In the genomic region with DNA sequence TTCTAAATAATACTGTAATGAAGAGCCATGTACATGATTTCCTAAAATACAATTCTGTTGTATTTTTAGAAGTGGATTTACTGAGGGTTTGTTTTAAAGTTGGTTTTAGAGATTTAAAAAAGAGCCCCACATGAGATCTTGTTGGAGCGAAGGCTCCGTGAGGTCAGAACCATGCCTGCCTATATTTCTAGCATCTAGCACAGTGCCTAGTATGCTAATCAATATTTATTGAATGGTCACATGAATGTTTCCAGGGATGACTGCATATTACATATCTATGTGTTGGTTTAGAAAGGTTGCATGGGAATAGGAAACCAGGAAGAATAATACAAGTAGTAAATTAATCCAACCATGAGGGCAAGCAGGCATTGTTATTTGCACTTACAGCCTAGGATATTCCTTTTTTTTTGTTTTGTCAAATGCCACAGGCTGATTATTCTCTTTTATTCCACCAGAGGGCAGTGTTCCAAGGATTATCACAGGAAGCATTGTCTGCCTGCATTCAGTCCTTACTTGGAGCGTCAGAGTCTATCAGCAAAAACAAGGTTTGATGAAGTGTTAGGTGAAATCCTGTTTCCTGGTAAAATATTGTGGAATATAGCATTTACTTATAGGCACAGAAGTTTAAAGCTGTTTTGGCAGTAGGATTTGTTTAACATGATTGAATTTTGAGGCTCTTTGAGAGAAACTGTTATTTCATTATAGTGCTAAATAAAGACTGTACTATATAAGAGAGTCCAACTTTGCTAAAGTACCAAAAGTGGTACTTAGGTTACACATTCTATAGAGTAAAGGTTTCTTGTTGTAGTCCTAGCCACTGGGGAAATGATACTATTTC, we compare ENCODE assay signal across 9 cellular contexts. TPM values are rescaled to one million over a fixed set of nuclear protein-coding genes. Genes with fewer than 3 reads are reported as not detected.
DNase-seq lines count a peak whose midpoint lies in the region; ATAC-seq and TF ChIP-seq lines count a peak whose summit lies in the region.
"Had no signal": no experiment of that assay in that cellular context is flagged by ENCODE, and none has a peak within 500 bp of the region (broad histone marks: within the 10 kb centered on the region; RNA-seq: fewer than 3 reads in every experiment).

No MANE protein-coding gene starts in this region.

- H3K9me3 ChIP-seq in A673 (ENCODE audit: low read depth, low read length, poor library complexity, severe bottlenecking) = no peaks in the 10 kb centered on the region
- H3K9me3 ChIP-seq in MM.1S (replicated peaks; ENCODE audit: insufficient read depth, low read length) = no peaks in the 10 kb centered on the region
- no peaks in the 10 kb centered on the region for H3K9me3 ChIP-seq in left lung
- no peaks in the 10 kb centered on the region for H3K9me3 ChIP-seq in tibial nerve

- no TSS peak for BruUV-seq in A673 (replicated peaks; lab: Mats Ljungman, UMichigan)

- H3K4me3 ChIP-seq in A673 (ENCODE audit: low read depth, low read length, poor library complexity, severe bottlenecking) = no peak overlapping the region
- H3K4me3 ChIP-seq in MM.1S (ENCODE audit: low read length) = no peak overlapping the region
- H3K4me3 ChIP-seq in left lung = no peak overlapping the region
- H3K4me3 ChIP-seq in tibial nerve = no peak overlapping the region
- H3K4me3 ChIP-seq: skin epidermis had no signal

- no peaks in the 10 kb centered on the region for H3K9me2 ChIP-seq in MM.1S (replicated peaks; ENCODE audit: insufficient read depth, low read length)

- peak; percentile 87 for DNase-seq in A673 (ENCODE audit: low spot score)
- peak; percentile 81 for DNase-seq in G401 (ENCODE audit: low spot score)
- peak; percentile 6 for DNase-seq in MM.1S
- peak; percentile 58 for DNase-seq in RWPE1 (ENCODE audit: low spot score)
- DNase-seq in chondrocyte (ENCODE audit: low spot score) = no peak
- DNase-seq in left lung = no peak
- DNase-seq in tibial nerve (ENCODE audit: low spot score in 2 of 2) = peak in 1 of 2 donors; percentile 69

- no peak overlapping the region for H3K9ac ChIP-seq in MM.1S (ENCODE audit: low read length)

- no peaks in the 10 kb centered on the region for H4K20me1 ChIP-seq in MM.1S (ENCODE audit: insufficient read depth, low read length)

- H3K36me3 Mint-ChIP-seq in chondrocyte (ENCODE audit: low read depth) = peaks cover 19% of the 10 kb centered on the region
- peaks cover 22% of the 10 kb centered on the region for H3K36me3 Mint-ChIP-seq in stimulated activated memory B cell treated with anti-CD40 and anti-IgM and Interleukin-4, amounts not matched to agents 10 μg/mL and 1 μg/mL and 100 μg/mL, for 72 hours

- H3K27me3 Mint-ChIP-seq in chondrocyte (ENCODE audit: low read depth) = no peaks in the 10 kb centered on the region
- H3K27me3 Mint-ChIP-seq in stimulated activated memory B cell treated with anti-CD40 and anti-IgM and Interleukin-4, amounts not matched to agents 10 μg/mL and 1 μg/mL and 100 μg/mL, for 72 hours = no peaks in the 10 kb centered on the region

- H3K79me2 ChIP-seq in MM.1S (ENCODE audit: low read length) = no peaks in the 10 kb centered on the region

- H3K27ac ChIP-seq in A673 (ENCODE audit: low read depth, low read length, poor library complexity, severe bottlenecking) (no peak overlapping the region), MM.1S (ENCODE audit: low read length) (no peak overlapping the region), RWPE1 (no peak overlapping the region), left lung (peak overlapping the region in 1 of 2 donors; percentile 24), tibial nerve (no peak overlapping the region)
- H3K27ac ChIP-seq: skin epidermis had no signal

- POLR2A ChIA-PET in A673 (lab: Charles Lee; ENCODE audit: low non-redundant PET) (no interaction called here), RWPE1 (lab: Yijun Ruan, JAX; ENCODE audit: low non-redundant PET) (no interaction called here)

- peaks cover 14% of the 10 kb centered on the region for H3K4me1 Mint-ChIP-seq in chondrocyte (ENCODE audit: low read depth)
- H3K4me1 Mint-ChIP-seq in stimulated activated memory B cell treated with anti-CD40 and anti-IgM and Interleukin-4, amounts not matched to agents 10 μg/mL and 1 μg/mL and 100 μg/mL, for 72 hours = peaks cover 13% of the 10 kb centered on the region

- ATAC-seq in left lung = peak; percentile 93
- no peak for ATAC-seq in stimulated activated memory B cell treated with anti-CD40 and anti-IgM and Interleukin-4, amounts not matched to agents 10 μg/mL and 1 μg/mL and 100 μg/mL, for 72 hours

- 64 to 67% methylated on average over 3 of the region's 3 CpGs for WGBS in tibial nerve, 2 donors

- TF ChIP-seq CTCF in A673 (conservative IDR thresholded peaks at IDR 0.05; ENCODE audit: low read depth, low read length) (peak; percentile 84), MM.1S (IDR thresholded peaks at IDR 0.05; ENCODE audit: low read length) (peak; percentile 64), RWPE1 (conservative IDR thresholded peaks at IDR 0.05; ENCODE audit: low read depth) (peak; percentile 90), chondrocyte (IDR thresholded peaks at IDR 0.05) (peak; percentile 93), left lung (IDR thresholded peaks at IDR 0.05) (peak; percentile 73 to 89), tibial nerve (IDR thresholded peaks at IDR 0.05) (peak; percentile 77 to 89 (median 84))

- H3K4me3 Mint-ChIP-seq in chondrocyte (ENCODE audit: unreplicated experiment) = no peak overlapping the region
- no peak overlapping the region for H3K4me3 Mint-ChIP-seq in stimulated activated memory B cell treated with anti-CD40 and anti-IgM and Interleukin-4, amounts not matched to agents 10 μg/mL and 1 μg/mL and 100 μg/mL, for 72 hours

- in situ Hi-C loops in G401 (cut with HindIII; ENCODE audit: low sequenced_read_pairs) = no loop called here

- H3K27me3 ChIP-seq in A673 (replicated peaks; ENCODE audit: insufficient read depth, low read depth, low read length, poor library complexity) (no peaks in the 10 kb centered on the region), MM.1S (replicated peaks; ENCODE audit: insufficient read depth, low read length) (no peaks in the 10 kb centered on the region), left lung (no peaks in the 10 kb centered on the region), tibial nerve (no peaks in the 10 kb centered on the region)

- H3K27ac Mint-ChIP-seq in chondrocyte (ENCODE audit: unreplicated experiment) = peak overlapping the region; percentile 53
- no peak overlapping the region for H3K27ac Mint-ChIP-seq in stimulated activated memory B cell treated with anti-CD40 and anti-IgM and Interleukin-4, amounts not matched to agents 10 μg/mL and 1 μg/mL and 100 μg/mL, for 72 hours

- H3F3A ChIP-seq in MM.1S (ENCODE audit: insufficient read depth, low read length) = no peaks in the 10 kb centered on the region

- no peak for TF ChIP-seq EP300 in tibial nerve (IDR thresholded peaks at IDR 0.05)

- H3K36me3 ChIP-seq in A673 (ENCODE audit: insufficient read depth, low read length, poor library complexity, severe bottlenecking) (peaks cover 39% of the 10 kb centered on the region), MM.1S (replicated peaks; ENCODE audit: insufficient read depth, low read length) (no peaks in the 10 kb centered on the region), left lung (peaks cover 0 to 92% of the 10 kb centered on the region in 2 donors), tibial nerve (peaks cover 0 to 73% (median 11%) of the 10 kb centered on the region in 3 donors)

- intact Hi-C loops in A673 (cut with micrococcal nuclease; ENCODE audit: unreplicated experiment) (loop anchor here (5.0 to 10.0 kb wide), 5 partner anchors 137 to 811 kb away; no protein-coding TSS in a partner anchor), left lung (cut with DNase I) (no loop called here)

- CTCF ChIA-PET in A673 (lab: Charles Lee) (interaction anchor here (0.8 kb wide), 1 partner anchor 615 kb away, joined by 5 read pairs; no protein-coding TSS in a partner anchor), RWPE1 (lab: Yijun Ruan, JAX) (interaction anchor here (0.6 to 0.7 kb wide), 2 partner anchors 206 to 223 kb away, joined by 3 to 4 read pairs; no protein-coding TSS in a partner anchor)

- no peak for TF ChIP-seq POLR2A in tibial nerve (IDR thresholded peaks at IDR 0.05)

- H2AFZ ChIP-seq in MM.1S (ENCODE audit: low read length) = no peak overlapping the region

- no peak overlapping the region for H3K4me2 ChIP-seq in MM.1S (ENCODE audit: low read depth, low read length)

- H3K4me1 ChIP-seq in A673 (ENCODE audit: insufficient read depth, low read length, poor library complexity, severe bottlenecking) (peaks cover 21% of the 10 kb centered on the region), MM.1S (ENCODE audit: low read length) (no peaks in the 10 kb centered on the region), left lung (no peaks in the 10 kb centered on the region), tibial nerve (no peaks in the 10 kb centered on the region)

- H3K9me3 Mint-ChIP-seq in chondrocyte (ENCODE audit: low read depth) = no peaks in the 10 kb centered on the region
- H3K9me3 Mint-ChIP-seq in stimulated activated memory B cell treated with anti-CD40 and anti-IgM and Interleukin-4, amounts not matched to agents 10 μg/mL and 1 μg/mL and 100 μg/mL, for 72 hours = no peaks in the 10 kb centered on the region

RNA-seq across cellular contexts. Expression of gene COG3, which starts 46.8 kb away (rescaled TPM):
- total RNA-seq in A673 (2021) (20.3 and 24.3 TPM in 2 replicates), chondrocyte (22.4 to 30.4 TPM (median 23.8 TPM) in 3 replicates), left lung (10 to 100 TPM; 20.6 to 25.4 TPM), tibial nerve (10 to 100 TPM; 27.1 to 36.0 (median 31.0) TPM)
- total RNA-seq in G401 (2014; rRNA removed; shearing (Covaris generic)) = 19.0 and 29.1 TPM in 2 replicates

Comparison
In these comparisons a context has a peak if more than half of its experiments do, and no peak if none do; other contexts are left out.
1. DNase-seq: peak in A673 (single experiment), G401 (single experiment), MM.1S (single experiment) and RWPE1 (single experiment); none in chondrocyte (single experiment) and left lung (0 of 2).
2. Peak in every context shown above with its lines, with median percentiles within 50 percentile points of each other: CTCF ChIP-seq.